Comparison of ENCODE assay signal across 19 cellular contexts in the genomic region with DNA sequence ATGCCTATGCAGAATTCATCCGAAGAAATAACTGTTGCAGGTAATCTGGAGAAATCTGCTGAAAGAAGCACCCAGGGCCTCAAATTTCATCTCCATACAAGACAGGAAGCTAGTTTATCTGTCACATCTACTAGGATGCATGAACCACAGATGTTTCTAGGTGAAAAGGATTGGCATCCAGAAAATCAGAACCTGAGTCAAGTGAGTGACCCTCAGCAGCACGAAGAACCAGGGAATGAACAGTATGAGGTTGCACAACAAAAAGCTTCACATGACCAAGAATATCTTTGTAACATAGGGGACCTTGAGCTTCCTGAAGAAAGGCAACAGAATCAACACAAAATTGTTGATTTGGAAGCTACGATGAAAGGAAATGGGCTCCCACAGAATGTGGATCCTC. TPM values are rescaled to one million over a fixed set of nuclear protein-coding genes. Genes with fewer than 3 reads are reported as not detected.
DNase-seq lines count a peak whose midpoint lies in the region; ATAC-seq and TF ChIP-seq lines count a peak whose summit lies in the region.
"Had no signal": no experiment of that assay in that cellular context is flagged by ENCODE, and none has a peak within 500 bp of the region (broad histone marks: within the 10 kb centered on the region; RNA-seq: fewer than 3 reads in every experiment).

No MANE protein-coding gene starts in this region.

- H3K27ac Mint-ChIP-seq in stimulated activated naive B cell treated with anti-CD40 and anti-IgM and Interleukin-4, amounts not matched to agents 10 μg/mL and 1 μg/mL and 100 μg/mL, for 72 hours: peak overlapping the region; percentile 67
- H3K27ac Mint-ChIP-seq: CD4-positive, alpha-beta memory T cell had no signal

- H2AFZ ChIP-seq in trophoblast cell (ENCODE audit: insufficient read depth, low read length, poor library complexity): no peak overlapping the region
- H2AFZ ChIP-seq: GM23248 had no signal

- no peaks in the 10 kb centered on the region for H3K27me3 ChIP-seq in A673 (replicated peaks; ENCODE audit: insufficient read depth, low read depth, low read length, poor library complexity)
- no peaks in the 10 kb centered on the region for H3K27me3 ChIP-seq in trophoblast cell (ENCODE audit: insufficient read depth, low read length)

- peaks cover 32 to 41% of the 10 kb centered on the region in 2 donors for H3K36me3 Mint-ChIP-seq in stimulated activated naive B cell treated with anti-CD40 and anti-IgM and Interleukin-4, amounts not matched to agents 10 μg/mL and 1 μg/mL and 100 μg/mL, for 72 hours

- H2BK12ac ChIP-seq in trophoblast cell (ENCODE audit: low read length): no peak overlapping the region

- H3K4me1 ChIP-seq in A673 (ENCODE audit: insufficient read depth, low read length, poor library complexity, severe bottlenecking) (no peaks in the 10 kb centered on the region), trophoblast cell (ENCODE audit: control insufficient read depth in 1 of 2, insufficient read depth in 2 of 2, low read length in 2 of 2) (no peaks in the 10 kb centered on the region)

- intact Hi-C loops in A673 (cut with micrococcal nuclease; ENCODE audit: unreplicated experiment): no loop called here

- no peak overlapping the region for H3K4me3 Mint-ChIP-seq in stimulated activated naive B cell treated with anti-CD40 and anti-IgM and Interleukin-4, amounts not matched to agents 10 μg/mL and 1 μg/mL and 100 μg/mL, for 72 hours
- H3K4me3 Mint-ChIP-seq: CD4-positive, alpha-beta memory T cell had no signal

- whole genome bisulfite sequencing in trophoblast cell (ENCODE audit: extremely low coverage, insufficient coverage, insufficient read length): no CpG with 5 or more reads among the region's 3 CpGs

- BruUV-seq in A673 (replicated peaks; lab: Mats Ljungman, UMichigan): TSS peak; percentile 4

- H3K79me1 ChIP-seq in trophoblast cell (ENCODE audit: low read length): no peaks in the 10 kb centered on the region

- H3K36me3 ChIP-seq in A673 (ENCODE audit: insufficient read depth, low read length, poor library complexity, severe bottlenecking): peaks cover 58% of the 10 kb centered on the region
- H3K36me3 ChIP-seq in trophoblast cell (ENCODE audit: control insufficient read depth in 1 of 2, insufficient read depth in 2 of 2, low read length in 2 of 2): peaks cover 15 to 31% of the 10 kb centered on the region in 2 experiments

- H3K4me2 ChIP-seq in trophoblast cell (ENCODE audit: low read length): no peak overlapping the region

- H3K4ac ChIP-seq in trophoblast cell (ENCODE audit: low read depth, low read length): no peak overlapping the region

- no peak overlapping the region for H3K9ac ChIP-seq in trophoblast cell (ENCODE audit: low read length)
- H3K9ac ChIP-seq: GM23248 had no signal

- H3K23ac ChIP-seq in trophoblast cell (ENCODE audit: low read length): no peak overlapping the region

- H3K27ac ChIP-seq in A673 (ENCODE audit: low read depth, low read length, poor library complexity, severe bottlenecking) (no peak overlapping the region), trophoblast cell (ENCODE audit: low read depth, low read length) (no peak overlapping the region)
- H3K27ac ChIP-seq: 22Rv1, GM23248 had no signal

- DNase-seq in A673 (ENCODE audit: low spot score) (no peak), left lobe of liver (ENCODE audit: low spot score) (no peak), trophoblast cell (peak; percentile 74 to 94), AG08396 (ENCODE audit: low spot score) (no peak), kidney glomerular epithelial cell (lab: John Stamatoyannopoulos, UW) (no peak)
- DNase-seq in stimulated activated naive B cell treated with anti-CD40 and anti-IgM and Interleukin-4, amounts not matched to agents 10 μg/mL and 1 μg/mL and 100 μg/mL, for 72 hours: no peak
- DNase-seq: ACHN; C1 segment of cervical spinal cord; Calu3; CD4-positive, alpha-beta memory T cell; COR-L47; DMS153; DND-41; GDM1; GM23248; H7 had no signal

- POLR2A ChIA-PET in A673 (lab: Charles Lee; ENCODE audit: low non-redundant PET): no interaction called here

- no peaks in the 10 kb centered on the region for H3K79me2 ChIP-seq in trophoblast cell (ENCODE audit: control insufficient read depth, insufficient read depth, low read length, poor library complexity)

- H3K4me1 Mint-ChIP-seq in stimulated activated naive B cell treated with anti-CD40 and anti-IgM and Interleukin-4, amounts not matched to agents 10 μg/mL and 1 μg/mL and 100 μg/mL, for 72 hours: peaks cover 0 to under 1% of the 10 kb centered on the region in 2 donors
- H3K4me1 Mint-ChIP-seq: CD4-positive, alpha-beta memory T cell had no signal

- no peak overlapping the region for H4K8ac ChIP-seq in trophoblast cell (ENCODE audit: low read depth, low read length)

- no peak overlapping the region for H4K91ac ChIP-seq in trophoblast cell (ENCODE audit: low read depth, low read length)

- H3K18ac ChIP-seq in trophoblast cell (ENCODE audit: low read length): no peak overlapping the region

- no peak overlapping the region for H2BK5ac ChIP-seq in trophoblast cell (ENCODE audit: low read depth, low read length, poor library complexity)

- H2AK5ac ChIP-seq in trophoblast cell (ENCODE audit: low read length): no peak overlapping the region

- H3K9me3 ChIP-seq in A673 (ENCODE audit: low read depth, low read length, poor library complexity, severe bottlenecking) (no peaks in the 10 kb centered on the region), trophoblast cell (ENCODE audit: insufficient read depth, low read depth, low read length) (no peaks in the 10 kb centered on the region)

- no peak for TF ChIP-seq CTCF in A673 (conservative IDR thresholded peaks at IDR 0.05; ENCODE audit: low read depth, low read length)

- CTCF ChIA-PET in A673 (lab: Charles Lee): no interaction called here

- H3K14ac ChIP-seq in trophoblast cell (ENCODE audit: low read length): no peak overlapping the region

- H2BK120ac ChIP-seq in trophoblast cell (ENCODE audit: insufficient read depth, low read length, poor library complexity): no peak overlapping the region

- ATAC-seq in left lobe of liver: peak; percentile 26
- ATAC-seq in stimulated activated naive B cell treated with anti-CD40 and anti-IgM and Interleukin-4, amounts not matched to agents 10 μg/mL and 1 μg/mL and 100 μg/mL, for 72 hours (replicated peaks): no peak
- ATAC-seq in GM21825 (IDR thresholded peaks at IDR 0.05; ENCODE audit: unreplicated experiment): no peak
- ATAC-seq: HCT116 had no signal

- no peaks in the 10 kb centered on the region for H3K27me3 Mint-ChIP-seq in stimulated activated naive B cell treated with anti-CD40 and anti-IgM and Interleukin-4, amounts not matched to agents 10 μg/mL and 1 μg/mL and 100 μg/mL, for 72 hours
- H3K27me3 Mint-ChIP-seq: CD4-positive, alpha-beta memory T cell had no signal

- H3K4me3 ChIP-seq in A673 (ENCODE audit: low read depth, low read length, poor library complexity, severe bottlenecking) (no peak overlapping the region), trophoblast cell (ENCODE audit: low read depth, low read length) (no peak overlapping the region)
- H3K4me3 ChIP-seq: GM23248 had no signal

- no peak overlapping the region for H4K12ac ChIP-seq in trophoblast cell (ENCODE audit: low read depth, low read length)

- no peaks in the 10 kb centered on the region for H3K9me3 Mint-ChIP-seq in stimulated activated naive B cell treated with anti-CD40 and anti-IgM and Interleukin-4, amounts not matched to agents 10 μg/mL and 1 μg/mL and 100 μg/mL, for 72 hours
- H3K9me3 Mint-ChIP-seq: CD4-positive, alpha-beta memory T cell had no signal

RNA-seq across cellular contexts. Expression of a gene that starts 24.0 kb away (rescaled TPM):
- total RNA-seq in A673 (2021) (53.9 and 56.2 TPM in 2 replicates), left lobe of liver (22.0 TPM)
- polyA plus RNA-seq in trophoblast cell (2013): 53.4 and 55.2 TPM in 2 replicates

RNA-seq across cellular contexts. Expression of a gene that starts 42.9 kb away (rescaled TPM):
- 38.1 and 41.3 TPM in 2 replicates for total RNA-seq in A673 (2021)
- total RNA-seq in left lobe of liver: 50.1 TPM
- 12.2 and 13.6 TPM in 2 replicates for polyA plus RNA-seq in trophoblast cell (2013)

Comparison
In these comparisons a context has a peak if more than half of its experiments do, and no peak if none do; other contexts are left out.
1. DNase-seq: peak in trophoblast cell (2 of 2); none in A673 (single experiment), left lobe of liver (single experiment), stimulated activated naive B cell treated with anti-CD40 and anti-IgM and Interleukin-4, amounts not matched to agents 10 μg/mL and 1 μg/mL and 100 μg/mL, for 72 hours (single experiment), AG08396 (single experiment) and kidney glomerular epithelial cell (single experiment).